ENCODE assay signal across 12 cellular contexts in the genomic region with DNA sequence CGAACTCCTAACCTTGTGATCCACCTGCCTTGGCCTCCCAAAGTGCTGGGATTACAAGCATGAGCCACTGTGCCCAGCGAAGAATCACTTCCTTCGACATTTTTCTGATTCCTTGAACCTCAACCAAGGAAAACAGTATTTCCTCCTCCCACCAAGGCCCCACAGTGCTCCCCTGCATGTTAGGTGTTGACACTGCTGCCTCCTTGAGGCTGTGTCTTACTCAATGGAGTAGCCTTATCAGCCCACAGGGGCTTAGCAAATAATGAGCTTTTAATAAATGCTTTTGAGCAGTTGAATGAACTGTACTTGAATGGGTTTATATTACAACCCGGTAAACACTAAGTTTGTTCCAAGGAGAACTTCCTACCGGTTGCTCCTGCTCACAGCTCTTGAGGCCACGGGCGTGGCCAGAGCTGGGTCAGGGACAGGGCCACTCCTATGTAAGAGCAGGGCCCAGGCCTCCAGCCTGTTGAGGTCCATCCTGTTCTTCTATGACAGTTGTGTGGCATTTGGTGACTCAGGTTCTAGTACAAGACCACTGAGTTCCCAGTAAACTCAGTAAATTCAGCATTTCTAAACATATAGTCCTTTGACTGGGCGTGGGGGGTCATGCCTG. TPM values are rescaled to one million over a fixed set of nuclear protein-coding genes. Genes with fewer than 3 reads are reported as not detected.
DNase-seq lines count a peak whose midpoint lies in the region; ATAC-seq, FAIRE-seq and TF ChIP-seq lines count a peak whose summit lies in the region.
"Had no signal": no experiment of that assay in that cellular context is flagged by ENCODE, and none has a peak within 500 bp of the region (broad histone marks: within the 10 kb centered on the region; RNA-seq: fewer than 3 reads in every experiment).

No MANE protein-coding gene starts in this region.

- TF ChIP-seq CTCF in GM12878 (IDR thresholded peaks at IDR 0.05 in 2 of 3, conservative IDR thresholded peaks at IDR 0.05 in 1 of 3; ENCODE audit: control insufficient read depth in 2 of 3, extremely low read depth in 1 of 3, insufficient read depth in 1 of 3, low read depth in 3 of 3, low read length in 3 of 3) (peak in 1 of 3 experiments; percentile 20; a peak in 1 of 6 replicates), lung (IDR thresholded peaks at IDR 0.05; ENCODE audit: control extremely low read depth, extremely low read depth) (peak; percentile 2)

- SMC1A ChIA-PET in GM12878 (lab: Charles Lee; ENCODE audit: uncharacterized antibody, unreplicated experiment) = interaction anchor here (0.6 to 1.3 kb wide), 2 partner anchors 163 to 532 kb away, joined by 3 read pairs; no protein-coding TSS in a partner anchor

- no TSS peak for BruUV-seq in GM12878 (replicated peaks; lab: Mats Ljungman, UMichigan)

- ATAC-seq in GM12878 (peak; percentile 23; the same call in 2 of the 3 replicates), lung (ENCODE audit: insufficient read depth, low FRiP score) (peak; percentile 77), T-cell (replicated peaks in 1 of 4) (no peak)

- RAD21 ChIA-PET in GM12878 (lab: Charles Lee; ENCODE audit: unreplicated experiment) = interaction anchor here (0.6 to 1.3 kb wide), 2 partner anchors 137 to 233 kb away, joined by 3 to 5 read pairs; no protein-coding TSS in a partner anchor

- no peaks in the 10 kb centered on the region for H3K4me1 ChIP-seq in GM12878 (ENCODE audit: control insufficient read depth, insufficient read depth, low read length)
- H3K4me1 ChIP-seq in lung (ENCODE audit: control insufficient read depth in 2 of 2, insufficient read depth in 2 of 2, low read length in 2 of 2) = peaks cover 0 to 2% of the 10 kb centered on the region in 2 donors

- H3K4me3 ChIP-seq in GM12878 = no peak overlapping the region
- H3K4me3 ChIP-seq in lung = no peak overlapping the region
- H3K4me3 ChIP-seq: SK-N-MC had no signal

- intact Hi-C loops in GM12878 (cut with micrococcal nuclease; ENCODE audit: unreplicated experiment) = no loop called here
- intact Hi-C loops in activated T-helper 2 cell treated with anti-CD3 and anti-CD28 coated beads, Interferon-gamma antibody, Interleukin-2, Interleukin-4, amounts not matched to agents 10 μg/mL and 5 μg/mL and 100 μg/mL, durations not matched to agents 14 hours and 24 hours and 36 hours (cut with micrococcal nuclease) = no loop called here

- H4K20me1 ChIP-seq in GM12878 (ENCODE audit: control insufficient read depth, insufficient read depth) = no peaks in the 10 kb centered on the region

- H3K4me2 ChIP-seq in GM12878 (ENCODE audit: control insufficient read depth, insufficient read depth) = no peak overlapping the region

- TF ChIP-seq POLR2A in GM12878 (IDR thresholded peaks at IDR 0.05; ENCODE audit: low read depth, low read length) = no peak

- H2AFZ ChIP-seq in GM12878 (ENCODE audit: control insufficient read depth, low read depth, low read length) = no peak overlapping the region

- peaks cover 4% of the 10 kb centered on the region for H3K27me3 Mint-ChIP-seq in activated T-helper 2 cell treated with anti-CD3 and anti-CD28 coated beads, Interferon-gamma antibody, Interleukin-2, Interleukin-4, amounts not matched to agents 10 μg/mL and 5 μg/mL and 100 μg/mL, durations not matched to agents 14 hours and 24 hours and 36 hours (ENCODE audit: low read depth)
- no peaks in the 10 kb centered on the region for H3K27me3 Mint-ChIP-seq in T-cell

- no peak for FAIRE-seq in GM12878 (lab: Jason Lieb, UNC)

- H3K79me2 ChIP-seq in GM12878 (ENCODE audit: control insufficient read depth, insufficient read depth, low read length) = no peaks in the 10 kb centered on the region

- peak; percentile 27; the same call in 1 of the 2 replicates for TF ChIP-seq RAD21 in GM12878 (IDR thresholded peaks at IDR 0.05; ENCODE audit: insufficient read depth, low read depth, low read length)

- H3K9me3 Mint-ChIP-seq in activated T-helper 2 cell treated with anti-CD3 and anti-CD28 coated beads, Interferon-gamma antibody, Interleukin-2, Interleukin-4, amounts not matched to agents 10 μg/mL and 5 μg/mL and 100 μg/mL, durations not matched to agents 14 hours and 24 hours and 36 hours = no peaks in the 10 kb centered on the region
- H3K9me3 Mint-ChIP-seq in T-cell = no peaks in the 10 kb centered on the region
- H3K9me3 Mint-ChIP-seq: activated naive CD8-positive, alpha-beta T cell treated with anti-CD3 and anti-CD28 coated beads, Interleukin-2, amount 10 ng/mL, durations not matched to agents 7 days and 5 days had no signal

- CTCF ChIA-PET in GM12878 (lab: Yijun Ruan, JAX) (interaction anchor here (0.9 to 1.9 kb wide), 6 partner anchors 10 to 237 kb away, joined by 3 to 9 read pairs (median 4); no protein-coding TSS in a partner anchor), T-cell (lab: Charles Lee) (interaction anchor here (0.6 kb wide), 2 partner anchors 48 to 61 kb away, joined by 3 to 4 read pairs; no protein-coding TSS in a partner anchor)

- H3K9ac ChIP-seq in GM12878 (ENCODE audit: control insufficient read depth, insufficient read depth, low read length) = no peak overlapping the region

- no peaks in the 10 kb centered on the region for H3K4me1 Mint-ChIP-seq in activated T-helper 2 cell treated with anti-CD3 and anti-CD28 coated beads, Interferon-gamma antibody, Interleukin-2, Interleukin-4, amounts not matched to agents 10 μg/mL and 5 μg/mL and 100 μg/mL, durations not matched to agents 14 hours and 24 hours and 36 hours (ENCODE audit: low read depth)
- H3K4me1 Mint-ChIP-seq in T-cell = no peaks in the 10 kb centered on the region

- H3K9me3 ChIP-seq in GM12878 (replicated peaks; ENCODE audit: control insufficient read depth, insufficient read depth, low read length) (no peaks in the 10 kb centered on the region), lung (ENCODE audit: control insufficient read depth in 2 of 2, insufficient read depth in 1 of 2, low read length in 1 of 2) (no peaks in the 10 kb centered on the region)

- in situ Hi-C loops in GM12878 (cut with MboI) = no loop called here

- no peak for TF ChIP-seq EP300 in GM12878 (IDR thresholded peaks at IDR 0.05; ENCODE audit: borderline replicate concordance in 1 of 2, control insufficient read depth in 1 of 2, low read depth in 2 of 2, low read length in 2 of 2)

- no peaks in the 10 kb centered on the region for H3K36me3 Mint-ChIP-seq in activated T-helper 2 cell treated with anti-CD3 and anti-CD28 coated beads, Interferon-gamma antibody, Interleukin-2, Interleukin-4, amounts not matched to agents 10 μg/mL and 5 μg/mL and 100 μg/mL, durations not matched to agents 14 hours and 24 hours and 36 hours (ENCODE audit: low read depth)
- H3K36me3 Mint-ChIP-seq in T-cell = no peaks in the 10 kb centered on the region
- H3K36me3 Mint-ChIP-seq: activated naive CD8-positive, alpha-beta T cell treated with anti-CD3 and anti-CD28 coated beads, Interleukin-2, amount 10 ng/mL, durations not matched to agents 7 days and 5 days had no signal

- no peak overlapping the region for H3K4me3 Mint-ChIP-seq in activated T-helper 2 cell treated with anti-CD3 and anti-CD28 coated beads, Interferon-gamma antibody, Interleukin-2, Interleukin-4, amounts not matched to agents 10 μg/mL and 5 μg/mL and 100 μg/mL, durations not matched to agents 14 hours and 24 hours and 36 hours (ENCODE audit: low read depth)
- no peak overlapping the region for H3K4me3 Mint-ChIP-seq in T-cell
- H3K4me3 Mint-ChIP-seq: activated naive CD8-positive, alpha-beta T cell treated with anti-CD3 and anti-CD28 coated beads, Interleukin-2, amount 10 ng/mL, durations not matched to agents 7 days and 5 days had no signal

- no peaks in the 10 kb centered on the region for H3K27me3 ChIP-seq in GM12878 (replicated peaks in 1 of 2; ENCODE audit: control insufficient read depth in 2 of 2, insufficient read depth in 2 of 2, low read length in 1 of 2)
- no peaks in the 10 kb centered on the region for H3K27me3 ChIP-seq in lung (ENCODE audit: control insufficient read depth, insufficient read depth)

- WGBS in GM12878 (ENCODE audit: insufficient coverage, insufficient replicate concordance, low lambda C conversion rate, missing lambda C conversion rate) = 51% methylated on average over 8 of the region's 8 CpGs
- 50 to 70% methylated on average over 8 of the region's 8 CpGs for WGBS in lung, 2 donors

- no peak overlapping the region for H3K27ac Mint-ChIP-seq in activated T-helper 2 cell treated with anti-CD3 and anti-CD28 coated beads, Interferon-gamma antibody, Interleukin-2, Interleukin-4, amounts not matched to agents 10 μg/mL and 5 μg/mL and 100 μg/mL, durations not matched to agents 14 hours and 24 hours and 36 hours
- H3K27ac Mint-ChIP-seq in T-cell = no peak overlapping the region
- H3K27ac Mint-ChIP-seq: activated naive CD8-positive, alpha-beta T cell treated with anti-CD3 and anti-CD28 coated beads, Interleukin-2, amount 10 ng/mL, durations not matched to agents 7 days and 5 days had no signal

- H3K27ac ChIP-seq in GM12878 (ENCODE audit: control insufficient read depth, insufficient read depth) = no peak overlapping the region
- H3K27ac ChIP-seq in lung (ENCODE audit: low read depth in 1 of 2, low read length in 1 of 2) = peak overlapping the region in 1 of 2 donors; percentile 15
- H3K27ac ChIP-seq: SK-N-MC had no signal

- H3K36me3 ChIP-seq in GM12878 (ENCODE audit: control insufficient read depth in 2 of 2, insufficient read depth in 2 of 2, low read length in 1 of 2) = no peaks in the 10 kb centered on the region
- H3K36me3 ChIP-seq in lung (ENCODE audit: control insufficient read depth in 2 of 2, insufficient read depth in 2 of 2, low read length in 2 of 2) = no peaks in the 10 kb centered on the region

- DNase-seq in EL (peak; percentile 42), LHCN-M2 (ENCODE audit: low read depth) (peak; percentile 66), GM12878 (ENCODE audit: low read depth, low spot score) (no peak), lung (ENCODE audit: low spot score) (peak; percentile 76), DMS 273 treated with DMSO at 0.1 percent for 48 hours (lab: John Stamatoyannopoulos, UW) (no peak), T-cell (no peak), glomerular visceral epithelial cell (ENCODE audit: extremely low spot score) (no peak)
- no peak for DNase-seq in activated T-helper 2 cell treated with anti-CD3 and anti-CD28 coated beads, Interferon-gamma antibody, Interleukin-2, Interleukin-4, amounts not matched to agents 10 μg/mL and 5 μg/mL and 100 μg/mL, durations not matched to agents 14 hours and 24 hours and 36 hours (ENCODE audit: low spot score)
- DNase-seq: activated CD4-positive, alpha-beta T cell treated with anti-CD3 and anti-CD28 coated beads, Interleukin-2, amount 50 U/mL, for 4 hours; activated naive CD8-positive, alpha-beta T cell treated with anti-CD3 and anti-CD28 coated beads, Interleukin-2, amount 10 ng/mL, durations not matched to agents 7 days and 5 days; COR-L47 had no signal

- POLR2A ChIA-PET in GM12878 (lab: Charles Lee) (interaction anchor here (0.5 kb wide), 1 partner anchor 127 kb away, joined by 3 read pairs; no protein-coding TSS in a partner anchor), T-cell (lab: Charles Lee) (interaction anchor here in 1 of 2 donors (0.6 kb wide), 1 partner anchor 14 kb away, joined by 12 read pairs; no protein-coding TSS in a partner anchor)

RNA-seq across cellular contexts. Expression of gene TUBA1A, which starts 36.8 kb away (rescaled TPM):
- total RNA-seq in LHCN-M2 (2014; rRNA removed) (953 and 1,210 TPM in 2 replicates), GM12878 (2014; rRNA removed) (281 and 336 TPM in 2 replicates), GM12878 (2014; rRNA removed; fragmentation: Illumina TruSeq; extraction: Trizol) (188 and 209 TPM in 2 replicates), GM12878 (2021) (148 and 167 TPM in 2 replicates), lung (100 to 1,000 TPM; 264 to 270 TPM), T-cell (100 to 1,000 TPM in 3 of 5 donors, 10 to 100 TPM in 2; 89.3 to 310 (median 100) TPM)
- polyA plus RNA-seq in LHCN-M2 (2012) = 1,516 TPM
- total RNA-seq in GM12878 (2013; cell fraction: nucleolus; rRNA removed) = 18.5 and 18.7 TPM in 2 replicates
- polyA plus RNA-seq in GM12878 (2011; ENCODE audit: low read depth) = 59.9 TPM
- polyA plus RNA-seq in GM12878 (2011; rRNA removed) (78.7 and 129 TPM in 2 replicates), GM12878 (2014; fragmentation: Illumina TruSeq; extraction: Trizol) (340 and 395 TPM in 2 replicates), GM12878 (2014; fragmentation: Nextera tagmentation; extraction: Ambion mirVana) (100 to 1,000 TPM; 431 to 496 TPM), GM12878 (2014; rRNA removed) (259 and 311 TPM in 2 replicates), GM12878 (2016; fragmentation: Nextera tagmentation; extraction: Ambion mirVana) (100 to 1,000 TPM; 200 to 217 TPM), lung (100 to 1,000 TPM in 1 of 2 donors, 10 to 100 TPM in 1; 89.7 to 253 TPM)
- polyA plus RNA-seq in GM12878 (2011; cell fraction: cytosol; rRNA removed) = 165 and 170 TPM in 2 replicates
- polyA plus RNA-seq in GM12878 (2011; cell fraction: nucleus; rRNA removed) = 71.2 and 85.4 TPM in 2 replicates
- 62.8 and 66.1 TPM in 2 replicates for polyA plus RNA-seq in GM12878 (2012)
- polyA minus RNA-seq in GM12878 (2011; rRNA and poly(A)+ RNA removed) = 104 and 131 TPM in 2 replicates
- polyA minus RNA-seq in GM12878 (2011; cell fraction: cytosol; rRNA and poly(A)+ RNA removed) = 12.3 and 25.0 TPM in 2 replicates
- 20.9 and 25.6 TPM in 2 replicates for polyA minus RNA-seq in GM12878 (2011; cell fraction: nucleus; rRNA and poly(A)+ RNA removed)
- total RNA-seq in activated T-helper 2 cell treated with anti-CD3 and anti-CD28 coated beads, Interferon-gamma antibody, Interleukin-2, Interleukin-4, amounts not matched to agents 10 μg/mL and 5 μg/mL and 100 μg/mL, durations not matched to agents 14 hours and 24 hours and 36 hours = 86.9 and 94.0 TPM in 2 replicates

RNA-seq across cellular contexts. Expression of gene TUBA1C, which starts 39.2 kb away (rescaled TPM):
- 1,345 and 1,346 TPM in 2 replicates for total RNA-seq in LHCN-M2 (2014; rRNA removed)
- polyA plus RNA-seq in LHCN-M2 (2012) = 1,174 TPM
- total RNA-seq in GM12878 (2013; cell fraction: nucleolus; rRNA removed) = 36.9 and 48.7 TPM in 2 replicates
- total RNA-seq in GM12878 (2014; rRNA removed) = 449 and 453 TPM in 2 replicates
- 333 and 343 TPM in 2 replicates for total RNA-seq in GM12878 (2014; rRNA removed; fragmentation: Illumina TruSeq; extraction: Trizol)
- 318 and 323 TPM in 2 replicates for total RNA-seq in GM12878 (2021)
- 181 TPM for polyA plus RNA-seq in GM12878 (2011; ENCODE audit: low read depth)
- polyA plus RNA-seq in GM12878 (2011; rRNA removed) = 406 and 821 TPM in 2 replicates
- polyA plus RNA-seq in GM12878 (2011; cell fraction: cytosol; rRNA removed) = 1,358 and 1,411 TPM in 2 replicates
- polyA plus RNA-seq in GM12878 (2011; cell fraction: nucleus; rRNA removed) = 349 and 442 TPM in 2 replicates
- 194 and 220 TPM in 2 replicates for polyA plus RNA-seq in GM12878 (2012)
- polyA plus RNA-seq in GM12878 (2014; fragmentation: Illumina TruSeq; extraction: Trizol) = 958 and 1,003 TPM in 2 replicates
- polyA plus RNA-seq in GM12878 (2014; fragmentation: Nextera tagmentation; extraction: Ambion mirVana) = 100 to 1,000 TPM; 285 to 374 TPM
- polyA plus RNA-seq in GM12878 (2014; rRNA removed) = 716 and 733 TPM in 2 replicates
- polyA plus RNA-seq in GM12878 (2016; fragmentation: Nextera tagmentation; extraction: Ambion mirVana) = 100 to 1,000 TPM; 432 to 449 TPM
- polyA minus RNA-seq in GM12878 (2011; rRNA and poly(A)+ RNA removed) = 870 and 1,102 TPM in 2 replicates
- polyA minus RNA-seq in GM12878 (2011; cell fraction: cytosol; rRNA and poly(A)+ RNA removed) = 144 and 171 TPM in 2 replicates
- polyA minus RNA-seq in GM12878 (2011; cell fraction: nucleus; rRNA and poly(A)+ RNA removed) = 70.7 and 117 TPM in 2 replicates
- 100 to 1,000 TPM in 1 of 2 donors, 10 to 100 TPM in 1; 54.3 to 224 TPM for total RNA-seq in lung
- polyA plus RNA-seq in lung = 100 to 1,000 TPM; 179 to 593 TPM
- 349 and 355 TPM in 2 replicates for total RNA-seq in activated T-helper 2 cell treated with anti-CD3 and anti-CD28 coated beads, Interferon-gamma antibody, Interleukin-2, Interleukin-4, amounts not matched to agents 10 μg/mL and 5 μg/mL and 100 μg/mL, durations not matched to agents 14 hours and 24 hours and 36 hours
- 10 to 100 TPM; 16.4 to 53.7 (median 48.4) TPM for total RNA-seq in T-cell

Comparison
In these comparisons a context has a peak if more than half of its experiments do, and no peak if none do; other contexts are left out.
1. DNase-seq: peak in EL (single experiment), LHCN-M2 (single experiment) and lung (single experiment); none in GM12878 (single experiment), activated T-helper 2 cell treated with anti-CD3 and anti-CD28 coated beads, Interferon-gamma antibody, Interleukin-2, Interleukin-4, amounts not matched to agents 10 μg/mL and 5 μg/mL and 100 μg/mL, durations not matched to agents 14 hours and 24 hours and 36 hours (single experiment), DMS 273 treated with DMSO at 0.1 percent for 48 hours (single experiment), T-cell (0 of 34) and glomerular visceral epithelial cell (single experiment).
2. ATAC-seq: peak in GM12878 (single experiment) and lung (single experiment); none in T-cell (0 of 4).